Comparison of ENCODE assay signal across 9 cellular contexts in genomic region chr1:201022178-201022823, GRCh38. TPM values are rescaled to one million over a fixed set of nuclear protein-coding genes. Genes with fewer than 3 reads are reported as not detected.
A peak's percentile ranks its signal among the peaks of the same experiment; 100 is the strongest.
DNase-seq lines count a peak whose midpoint lies in the region; ATAC-seq and TF ChIP-seq lines count a peak whose summit lies in the region.
"Had no signal": no experiment of that assay in that cellular context is flagged by ENCODE, and none has a peak within 500 bp of the region (broad histone marks: within the 10 kb centered on the region; RNA-seq: fewer than 3 reads in every experiment).

No MANE protein-coding gene starts in this region.

- no peaks in the 10 kb centered on the region for H3K36me3 ChIP-seq in left lung

- peak overlapping the region; percentile 27 to 58 for H3K4me3 ChIP-seq in left lung

- no peaks in the 10 kb centered on the region for H3K27me3 Mint-ChIP-seq in activated CD8-positive, alpha-beta memory T cell treated with anti-CD3 and anti-CD28 coated beads, Interleukin-2, amount 10 ng/mL, durations not matched to agents 7 days and 5 days
- H3K27me3 Mint-ChIP-seq in activated T-helper 2 cell treated with anti-CD3 and anti-CD28 coated beads, Interferon-gamma antibody, Interleukin-2, Interleukin-4, amounts not matched to agents 10 μg/mL and 5 μg/mL and 100 μg/mL, durations not matched to agents 14 hours and 24 hours and 36 hours (ENCODE audit: low read depth) = no peaks in the 10 kb centered on the region

- TF ChIP-seq CTCF in left lung (IDR thresholded peaks at IDR 0.05) (no peak), GM10248 (IDR thresholded peaks at IDR 0.05; ENCODE audit: control extremely low read depth, extremely low read depth, low read depth, missing control alignments) (no peak)

- H3K9me3 ChIP-seq in left lung = no peaks in the 10 kb centered on the region

- POLR2A ChIA-PET in GM10248 (lab: Yijun Ruan, JAX) = interaction anchor here (0.6 to 2.0 kb wide), 2 partner anchors 50 to 159 kb away, joined by 3 to 5 read pairs; no protein-coding TSS in a partner anchor

- H3K27ac Mint-ChIP-seq in activated CD8-positive, alpha-beta memory T cell treated with anti-CD3 and anti-CD28 coated beads, Interleukin-2, amount 10 ng/mL, durations not matched to agents 7 days and 5 days = peak overlapping the region; percentile 99
- H3K27ac Mint-ChIP-seq in activated T-helper 2 cell treated with anti-CD3 and anti-CD28 coated beads, Interferon-gamma antibody, Interleukin-2, Interleukin-4, amounts not matched to agents 10 μg/mL and 5 μg/mL and 100 μg/mL, durations not matched to agents 14 hours and 24 hours and 36 hours = peak overlapping the region; percentile 98

- H3K27ac ChIP-seq in left lung (peak overlapping the region in 1 of 2 donors; percentile 88), temporal lobe (ENCODE audit: low read depth, low read length) (peak overlapping the region; percentile 17)

- peaks cover 37% of the 10 kb centered on the region for H3K36me3 Mint-ChIP-seq in activated CD8-positive, alpha-beta memory T cell treated with anti-CD3 and anti-CD28 coated beads, Interleukin-2, amount 10 ng/mL, durations not matched to agents 7 days and 5 days
- peaks cover 14% of the 10 kb centered on the region for H3K36me3 Mint-ChIP-seq in activated T-helper 2 cell treated with anti-CD3 and anti-CD28 coated beads, Interferon-gamma antibody, Interleukin-2, Interleukin-4, amounts not matched to agents 10 μg/mL and 5 μg/mL and 100 μg/mL, durations not matched to agents 14 hours and 24 hours and 36 hours (ENCODE audit: low read depth)

- peak overlapping the region; percentile 91 for H3K4me3 Mint-ChIP-seq in activated CD8-positive, alpha-beta memory T cell treated with anti-CD3 and anti-CD28 coated beads, Interleukin-2, amount 10 ng/mL, durations not matched to agents 7 days and 5 days
- peak overlapping the region; percentile 96 for H3K4me3 Mint-ChIP-seq in activated T-helper 2 cell treated with anti-CD3 and anti-CD28 coated beads, Interferon-gamma antibody, Interleukin-2, Interleukin-4, amounts not matched to agents 10 μg/mL and 5 μg/mL and 100 μg/mL, durations not matched to agents 14 hours and 24 hours and 36 hours (ENCODE audit: low read depth)

- no peak for DNase-seq in activated CD8-positive, alpha-beta memory T cell treated with anti-CD3 and anti-CD28 coated beads, Interleukin-2, amount 10 ng/mL, durations not matched to agents 7 days and 5 days
- no peak for DNase-seq in activated CD8-positive, alpha-beta memory T cell treated with anti-CD3 and anti-CD28 coated beads, Interleukin-2, amount 50 U/mL, for 48 hours
- no peak for DNase-seq in activated T-helper 2 cell treated with anti-CD3 and anti-CD28 coated beads, Interferon-gamma antibody, Interleukin-2, Interleukin-4, amounts not matched to agents 10 μg/mL and 5 μg/mL and 100 μg/mL, durations not matched to agents 14 hours and 24 hours and 36 hours (ENCODE audit: low spot score)
- no peak for DNase-seq in left lung
- no peak for DNase-seq in Ammon's horn (ENCODE audit: low spot score)
- DNase-seq in GM10248 (ENCODE audit: extremely low spot score) = no peak
- no peak for DNase-seq in NCI-H2196 treated with DMSO at 0.1 percent for 48 hours (lab: John Stamatoyannopoulos, UW; ENCODE audit: unreplicated experiment)
- DNase-seq: NCI-H774 had no signal

- peaks cover 73% of the 10 kb centered on the region for H3K4me1 Mint-ChIP-seq in activated CD8-positive, alpha-beta memory T cell treated with anti-CD3 and anti-CD28 coated beads, Interleukin-2, amount 10 ng/mL, durations not matched to agents 7 days and 5 days
- peaks cover 73% of the 10 kb centered on the region for H3K4me1 Mint-ChIP-seq in activated T-helper 2 cell treated with anti-CD3 and anti-CD28 coated beads, Interferon-gamma antibody, Interleukin-2, Interleukin-4, amounts not matched to agents 10 μg/mL and 5 μg/mL and 100 μg/mL, durations not matched to agents 14 hours and 24 hours and 36 hours (ENCODE audit: low read depth)

- intact Hi-C loops in activated T-helper 2 cell treated with anti-CD3 and anti-CD28 coated beads, Interferon-gamma antibody, Interleukin-2, Interleukin-4, amounts not matched to agents 10 μg/mL and 5 μg/mL and 100 μg/mL, durations not matched to agents 14 hours and 24 hours and 36 hours (cut with micrococcal nuclease) = loop anchor here (5.0 kb wide), 3 partner anchors 115 to 395 kb away; no protein-coding TSS in a partner anchor
- intact Hi-C loops in left lung (cut with DNase I) = no loop called here

- ATAC-seq in activated CD8-positive, alpha-beta memory T cell treated with anti-CD3 and anti-CD28 coated beads, Interleukin-2, amount 10 ng/mL, durations not matched to agents 7 days and 5 days = no peak
- ATAC-seq in left lung = no peak

- no peaks in the 10 kb centered on the region for H3K9me3 Mint-ChIP-seq in activated CD8-positive, alpha-beta memory T cell treated with anti-CD3 and anti-CD28 coated beads, Interleukin-2, amount 10 ng/mL, durations not matched to agents 7 days and 5 days (ENCODE audit: low read depth)
- no peaks in the 10 kb centered on the region for H3K9me3 Mint-ChIP-seq in activated T-helper 2 cell treated with anti-CD3 and anti-CD28 coated beads, Interferon-gamma antibody, Interleukin-2, Interleukin-4, amounts not matched to agents 10 μg/mL and 5 μg/mL and 100 μg/mL, durations not matched to agents 14 hours and 24 hours and 36 hours

- CTCF ChIA-PET in activated CD8-positive, alpha-beta memory T cell treated with anti-CD3 and anti-CD28 coated beads, Interleukin-2, amount 10 ng/mL, durations not matched to agents 7 days and 5 days (lab: Charles Lee) = interaction anchor here (1.0 to 11.9 kb wide), 6 partner anchors 10 to 97 kb away, joined by 4 to 146 read pairs (median 22); no protein-coding TSS in a partner anchor
- CTCF ChIA-PET in GM10248 (lab: Yijun Ruan, JAX) = interaction anchor here (1.0 to 14.7 kb wide), 6 partner anchors 12 to 152 kb away, joined by 3 to 182 read pairs (median 32); no protein-coding TSS in a partner anchor

- peaks cover 14 to 93% of the 10 kb centered on the region in 2 donors for H3K4me1 ChIP-seq in left lung

- peaks cover 0 to 21% of the 10 kb centered on the region in 2 donors for H3K27me3 ChIP-seq in left lung

RNA-seq across cellular contexts. Expression of gene KIF21B, which starts 1.2 kb away (rescaled TPM):
- total RNA-seq in activated CD8-positive, alpha-beta memory T cell treated with anti-CD3 and anti-CD28 coated beads, Interleukin-2, amount 10 ng/mL, durations not matched to agents 7 days and 5 days = 100 to 1,000 TPM; 102 to 155 TPM
- total RNA-seq in activated T-helper 2 cell treated with anti-CD3 and anti-CD28 coated beads, Interferon-gamma antibody, Interleukin-2, Interleukin-4, amounts not matched to agents 10 μg/mL and 5 μg/mL and 100 μg/mL, durations not matched to agents 14 hours and 24 hours and 36 hours = 50.4 and 53.2 TPM in 2 replicates
- total RNA-seq in left lung (1 to 10 TPM; 2.0 to 7.9 TPM), temporal lobe (178 TPM)
